ENCODE assay signal across 8 cellular contexts in the genomic region with DNA sequence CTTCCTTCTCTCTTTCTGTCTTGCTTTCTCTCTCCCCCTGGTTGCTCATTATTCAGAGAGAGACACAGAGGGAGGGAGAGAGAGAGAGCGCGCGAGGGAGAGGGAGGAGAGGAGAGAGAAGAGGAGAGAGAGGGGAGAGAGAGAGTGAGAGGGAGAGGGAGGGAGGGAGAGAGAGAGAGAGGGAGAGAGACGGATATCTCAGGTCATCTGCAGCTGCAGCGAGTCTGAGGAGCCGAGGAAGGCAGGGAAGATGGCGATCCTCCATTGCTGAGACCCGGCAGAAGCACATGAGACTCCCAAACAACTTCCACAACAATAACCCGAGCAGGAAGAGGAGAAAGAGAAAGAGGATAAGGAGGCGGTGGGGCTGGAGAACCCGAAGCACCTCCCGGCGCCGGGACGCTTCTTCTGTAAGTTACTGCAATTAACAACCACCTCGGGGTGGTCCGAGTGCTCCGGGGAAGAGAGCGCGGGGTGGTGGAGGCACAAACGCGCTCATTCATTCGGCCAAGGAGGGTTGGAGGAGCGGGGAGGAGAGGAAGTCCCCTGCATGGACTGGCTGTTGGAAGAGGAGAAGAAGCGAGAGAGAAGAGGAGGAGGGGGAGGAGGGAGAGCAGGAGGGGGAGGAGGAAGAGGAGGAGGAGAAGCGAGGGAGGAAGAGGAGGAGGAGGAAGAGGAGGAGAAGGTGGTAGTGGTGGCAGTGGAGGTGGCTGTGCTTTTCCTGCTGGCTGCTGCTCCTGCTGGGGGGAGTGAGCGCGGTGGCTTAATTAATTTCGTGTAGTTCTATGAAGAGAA. TPM values are rescaled to one million over a fixed set of nuclear protein-coding genes. Genes with fewer than 3 reads are reported as not detected.
DNase-seq lines count a peak whose midpoint lies in the region; ATAC-seq and TF ChIP-seq lines count a peak whose summit lies in the region.

A gene with protein sequence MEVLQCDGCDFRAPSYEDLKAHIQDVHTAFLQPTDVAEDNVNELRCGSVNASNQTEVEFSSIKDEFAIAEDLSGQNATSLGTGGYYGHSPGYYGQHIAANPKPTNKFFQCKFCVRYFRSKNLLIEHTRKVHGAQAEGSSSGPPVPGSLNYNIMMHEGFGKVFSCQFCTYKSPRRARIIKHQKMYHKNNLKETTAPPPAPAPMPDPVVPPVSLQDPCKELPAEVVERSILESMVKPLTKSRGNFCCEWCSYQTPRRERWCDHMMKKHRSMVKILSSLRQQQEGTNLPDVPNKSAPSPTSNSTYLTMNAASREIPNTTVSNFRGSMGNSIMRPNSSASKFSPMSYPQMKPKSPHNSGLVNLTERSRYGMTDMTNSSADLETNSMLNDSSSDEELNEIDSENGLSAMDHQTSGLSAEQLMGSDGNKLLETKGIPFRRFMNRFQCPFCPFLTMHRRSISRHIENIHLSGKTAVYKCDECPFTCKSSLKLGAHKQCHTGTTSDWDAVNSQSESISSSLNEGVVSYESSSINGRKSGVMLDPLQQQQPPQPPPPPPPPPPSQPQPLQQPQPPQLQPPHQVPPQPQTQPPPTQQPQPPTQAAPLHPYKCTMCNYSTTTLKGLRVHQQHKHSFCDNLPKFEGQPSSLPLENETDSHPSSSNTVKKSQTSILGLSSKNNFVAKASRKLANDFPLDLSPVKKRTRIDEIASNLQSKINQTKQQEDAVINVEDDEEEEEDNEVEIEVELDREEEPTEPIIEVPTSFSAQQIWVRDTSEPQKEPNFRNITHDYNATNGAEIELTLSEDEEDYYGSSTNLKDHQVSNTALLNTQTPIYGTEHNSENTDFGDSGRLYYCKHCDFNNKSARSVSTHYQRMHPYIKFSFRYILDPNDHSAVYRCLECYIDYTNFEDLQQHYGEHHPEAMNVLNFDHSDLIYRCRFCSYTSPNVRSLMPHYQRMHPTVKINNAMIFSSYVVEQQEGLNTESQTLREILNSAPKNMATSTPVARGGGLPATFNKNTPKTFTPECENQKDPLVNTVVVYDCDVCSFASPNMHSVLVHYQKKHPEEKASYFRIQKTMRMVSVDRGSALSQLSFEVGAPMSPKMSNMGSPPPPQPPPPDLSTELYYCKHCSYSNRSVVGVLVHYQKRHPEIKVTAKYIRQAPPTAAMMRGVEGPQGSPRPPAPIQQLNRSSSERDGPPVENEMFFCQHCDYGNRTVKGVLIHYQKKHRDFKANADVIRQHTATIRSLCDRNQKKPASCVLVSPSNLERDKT (N-terminal part only) (plus strand): TSS at position 221 of the 795 bp plus-strand sequence. CDS start 60,218 bp downstream, outside the sequence.

- H3K79me2 ChIP-seq in ACC112 (ENCODE audit: control insufficient read depth, insufficient read depth, low read length, unreplicated experiment) (peaks cover 57% of the 10 kb centered on the region), OCI-LY7 (ENCODE audit: insufficient read depth, low read depth, low read length) (no peaks in the 10 kb centered on the region)

- ATAC-seq in HG02852 (IDR thresholded peaks at IDR 0.05; ENCODE audit: unreplicated experiment) = no peak

- H2AFZ ChIP-seq in ACC112 (ENCODE audit: low read length, unreplicated experiment) (peak within 1 kb of the TSS; percentile 79), OCI-LY7 (ENCODE audit: low read length) (peak within 1 kb of the TSS; percentile 51)

- POLR2A ChIA-PET in OCI-LY7 (lab: Charles Lee) = no interaction called here

- peak within 1 kb of the TSS; percentile 67 for H3K27ac ChIP-seq in ACC112 (ENCODE audit: low read depth, low read length)
- no peak within 1 kb of the TSS for H3K27ac ChIP-seq in OCI-LY7 (ENCODE audit: low read depth, low read length, poor library complexity, severe bottlenecking)
- H3K27ac ChIP-seq in spleen = peak within 1 kb of the TSS; percentile 55 to 87 (median 84)

- in situ Hi-C loops in GM13976 (cut with MboI; ENCODE audit: low sequenced_read_pairs, unreplicated experiment) = no loop called here

- H3K36me3 ChIP-seq in ACC112 (ENCODE audit: insufficient read depth, low read length) (no peaks in the 10 kb centered on the region), OCI-LY7 (ENCODE audit: insufficient read depth, low read length) (no peaks in the 10 kb centered on the region), kidney epithelial cell (ENCODE audit: control insufficient read depth, insufficient read depth, low read length) (no peaks in the 10 kb centered on the region), spleen (no peaks in the 10 kb centered on the region)

- WGBS in spleen, 5 donors = 1 to 3% (median 1%) methylated on average over 29 of the region's 29 CpGs

- H3K9me2 ChIP-seq in OCI-LY7 (ENCODE audit: insufficient read depth, low read length) = no peaks in the 10 kb centered on the region

- CTCF ChIA-PET in OCI-LY7 (lab: Charles Lee; ENCODE audit: unreplicated experiment) = no interaction called here

- no peaks in the 10 kb centered on the region for H3K9me3 ChIP-seq in OCI-LY7 (ENCODE audit: low read length)
- H3K9me3 ChIP-seq in spleen = no peaks in the 10 kb centered on the region

- DNase-seq in GM13976 (ENCODE audit: low spot score) (peak; percentile 32), OCI-LY7 (ENCODE audit: low spot score) (peak; percentile 2), cerebellum (ENCODE audit: low spot score) (peak; percentile 53), kidney epithelial cell (ENCODE audit: low read depth) (no peak), spleen (no peak)
- no peak for DNase-seq in stimulated activated CD4-positive, alpha-beta T cell treated with anti-CD3 and anti-CD28 coated beads, Interleukin-2, amount 100 ng/mL, for 24 hours

- no peaks in the 10 kb centered on the region for H4K20me1 ChIP-seq in OCI-LY7 (ENCODE audit: insufficient read depth, low read length)

- no peak for TF ChIP-seq POLR2A in spleen (IDR thresholded peaks at IDR 0.05)

- TF ChIP-seq CTCF in GM13976 (IDR thresholded peaks at IDR 0.05; ENCODE audit: borderline replicate concordance, control extremely low read depth, extremely low read depth, insufficient read depth, missing control alignments) = no peak
- TF ChIP-seq CTCF in OCI-LY7 (conservative IDR thresholded peaks at IDR 0.05; ENCODE audit: low read length) = no peak
- no peak for TF ChIP-seq CTCF in kidney epithelial cell (IDR thresholded peaks at IDR 0.05; ENCODE audit: insufficient read depth, low read length, poor library complexity, severe bottlenecking)
- peak in 2 of 11 experiments; percentile 8 to 65 for TF ChIP-seq CTCF in spleen (IDR thresholded peaks at IDR 0.05 in 8 of 11, conservative IDR thresholded peaks at IDR 0.05 in 3 of 11)

- H3K4me3 ChIP-seq in ACC112 (ENCODE audit: low read depth, low read length) = peak within 1 kb of the TSS; percentile 91
- peak within 1 kb of the TSS; percentile 39 for H3K4me3 ChIP-seq in OCI-LY7 (ENCODE audit: low read depth, low read length, poor library complexity, severe bottlenecking)
- H3K4me3 ChIP-seq in kidney epithelial cell (ENCODE audit: low read depth, low read length) = peak within 1 kb of the TSS; percentile 88
- peak within 1 kb of the TSS; percentile 29 to 74 (median 52) for H3K4me3 ChIP-seq in spleen

- no peaks in the 10 kb centered on the region for H3K27me3 ChIP-seq in ACC112 (ENCODE audit: insufficient read depth, low read length)
- H3K27me3 ChIP-seq in kidney epithelial cell (ENCODE audit: control insufficient read depth, insufficient read depth, low read length) = no peaks in the 10 kb centered on the region
- peaks cover 0 to 72% (median 16%) of the 10 kb centered on the region in 7 donors for H3K27me3 ChIP-seq in spleen (replicated peaks in 1 of 7)

- H3K4me1 ChIP-seq in ACC112 (ENCODE audit: control insufficient read depth, insufficient read depth, low read length, unreplicated experiment) = peaks cover 40% of the 10 kb centered on the region
- H3K4me1 ChIP-seq in OCI-LY7 (ENCODE audit: insufficient read depth, low read length, poor library complexity, severe bottlenecking) = no peaks in the 10 kb centered on the region
- peaks cover 0 to 49% (median 17%) of the 10 kb centered on the region in 6 donors for H3K4me1 ChIP-seq in spleen

- H3K4me2 ChIP-seq in OCI-LY7 (ENCODE audit: low read length) = peak within 1 kb of the TSS; percentile 53

- BruUV-seq in OCI-LY7 (replicated peaks; lab: Mats Ljungman, UMichigan) = no TSS peak

- intact Hi-C loops in OCI-LY7 (cut with micrococcal nuclease; ENCODE audit: unreplicated experiment) (no loop called here), spleen (cut with DNase I; ENCODE audit: low total_unique reads) (no loop called here)

RNA-seq across cellular contexts. Expression of the gene that starts here (rescaled TPM):
- total RNA-seq in OCI-LY7 (2014; rRNA removed; shearing (Covaris generic)) = 0.70 and 1.1 TPM in 2 replicates
- total RNA-seq in OCI-LY7 (2022) (0.35 and 0.88 TPM in 2 replicates), cerebellum (102 TPM), kidney epithelial cell (26.2 and 32.1 TPM in 2 replicates), spleen (10 to 100 TPM; 18.6 to 38.9 (median 22.9) TPM)
- 1 to 10 TPM in 1 of 3 donors, under 1 TPM in 2; 0.36 to 1.4 (median 0.70) TPM for polyA plus RNA-seq in spleen

Comparison
In these comparisons a context has a peak if more than half of its experiments do, and no peak if none do; other contexts are left out.
1. RNA of the gene that starts here (total RNA-seq): 102 TPM in cerebellum (single experiment), 26.2 to 32.1 TPM in kidney epithelial cell and 18.6 to 38.9 TPM in spleen; 0.35 to 1.1 TPM in OCI-LY7; every median in the first group is over 4 times any median in the second.
2. H3K4me3 ChIP-seq: peak in every context shown above with its lines; median percentile 91 in ACC112; 88 in kidney epithelial cell; 52 in spleen; 39 in OCI-LY7.
3. DNase-seq: peak in GM13976 (single experiment), OCI-LY7 (single experiment) and cerebellum (single experiment); none in kidney epithelial cell (single experiment), spleen (single experiment) and stimulated activated CD4-positive, alpha-beta T cell treated with anti-CD3 and anti-CD28 coated beads, Interleukin-2, amount 100 ng/mL, for 24 hours (0 of 2).